In the genomic region with DNA sequence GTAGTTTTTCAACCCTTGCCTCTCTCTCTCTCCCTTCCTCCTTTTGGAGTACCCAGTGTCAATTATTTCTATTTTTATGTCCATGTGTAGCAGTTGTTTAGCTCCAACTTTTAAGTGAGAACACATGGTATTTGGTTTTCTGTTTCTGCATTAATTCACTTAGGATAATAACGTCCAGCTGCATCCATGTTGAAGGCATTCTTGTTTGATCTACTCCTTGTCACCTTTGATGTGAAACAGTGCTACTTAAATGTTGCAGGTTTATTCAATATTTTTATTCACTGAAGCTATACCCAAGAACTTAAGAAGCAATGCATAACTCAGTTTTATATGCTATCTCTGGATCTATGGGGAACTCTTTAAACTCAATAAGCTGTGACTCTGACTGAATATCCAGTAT, we compare ENCODE assay signal across 31 cellular contexts.
"Had no signal": no experiment of that assay in that cellular context is flagged by ENCODE, and none has a peak within 500 bp of the region (broad histone marks: within the 10 kb centered on the region; RNA-seq: fewer than 3 reads in every experiment).

No MANE protein-coding gene starts in this region.

- H3K9me3 ChIP-seq: adrenal gland, ascending aorta, body of pancreas, breast epithelium had no signal

- H3K27me3 ChIP-seq: adrenal gland, ascending aorta, body of pancreas, brain microvascular endothelial cell, breast epithelium, cardiac muscle cell had no signal

- H3K36me3 ChIP-seq: adrenal gland, ascending aorta, brain microvascular endothelial cell, breast epithelium, cardiac muscle cell had no signal

- H3K4me3 ChIP-seq: adrenal gland, ascending aorta, body of pancreas, breast epithelium, cardiac muscle cell had no signal

- ATAC-seq: activated naive CD4-positive, alpha-beta T cell treated with anti-CD3 and anti-CD28 coated beads, Interleukin-2, amount 50 U/mL, for 72 hours; activated naive CD8-positive, alpha-beta T cell treated with anti-CD3 and anti-CD28 coated beads, Interleukin-2, amount 50 U/mL, for 24 hours; activated T-cell treated with anti-CD3 and anti-CD28 coated beads, Interleukin-2, amount 50 U/mL, for 4 hours; activated T-cell treated with anti-CD3 and anti-CD28 coated beads, Interleukin-2, amount 50 U/mL, for 72 hours; activated T-helper 17 cell treated with anti-CD3 and anti-CD28 coated beads, Interleukin-2, amount 50 U/mL, for 72 hours; body of pancreas had no signal

- H3K27ac ChIP-seq: adrenal gland, ascending aorta, body of pancreas, brain microvascular endothelial cell, breast epithelium, cardiac muscle cell had no signal

- H3K4me1 ChIP-seq: adrenal gland, ascending aorta, body of pancreas, breast epithelium had no signal

- DNase-seq: activated effector memory CD4-positive, alpha-beta T cell treated with anti-CD3 and anti-CD28 coated beads, Interleukin-2, amount 50 U/mL, for 16 hours; activated effector memory CD4-positive, alpha-beta T cell treated with Interleukin-2 at 50 U/mL for 16 hours; activated gamma-delta T cell; activated gamma-delta T cell treated with Interleukin-2 at 50 U/mL for 16 hours; activated naive CD4-positive, alpha-beta T cell; activated naive CD4-positive, alpha-beta T cell treated with anti-CD3 and anti-CD28 coated beads for 36 hours; activated naive CD4-positive, alpha-beta T cell treated with anti-CD3 and anti-CD28 coated beads, Interleukin-2, amount 10 ng/mL, durations not matched to agents 7 days and 5 days; activated naive CD4-positive, alpha-beta T cell treated with anti-CD3 and anti-CD28 coated beads, Interleukin-2, amount 50 U/mL, for 16 hours; activated naive CD4-positive, alpha-beta T cell treated with Interleukin-2 at 50 U/mL for 16 hours; activated naive CD8-positive, alpha-beta T cell treated with anti-CD3 and anti-CD28 coated beads for 36 hours; activated naive CD8-positive, alpha-beta T cell treated with anti-CD3 and anti-CD28 coated beads, Interleukin-2, amount 10 ng/mL, durations not matched to agents 7 days and 5 days; activated naive CD8-positive, alpha-beta T cell treated with anti-CD3 and anti-CD28 coated beads, Interleukin-2, amount 50 U/mL, for 24 hours; activated T-cell treated with anti-CD3 and anti-CD28 coated beads, Interleukin-2, amount 50 U/mL, for 24 hours; activated T-cell treated with anti-CD3 and anti-CD28 coated beads, Interleukin-2, amount 50 U/mL, for 4 hours; activated T-cell treated with anti-CD3 and anti-CD28 coated beads, Interleukin-2, amount 50 U/mL, for 48 hours; activated T-cell treated with anti-CD3 and anti-CD28 coated beads, Interleukin-2, amount 50 U/mL, for 72 hours; adrenal gland; amniotic stem cell; amygdala; anterior cingulate cortex; aorta; body of pancreas; brain microvascular endothelial cell; caudate nucleus; central memory CD4-positive, alpha-beta T cell; cerebellar nuclear complex had no signal
